In the genomic region with DNA sequence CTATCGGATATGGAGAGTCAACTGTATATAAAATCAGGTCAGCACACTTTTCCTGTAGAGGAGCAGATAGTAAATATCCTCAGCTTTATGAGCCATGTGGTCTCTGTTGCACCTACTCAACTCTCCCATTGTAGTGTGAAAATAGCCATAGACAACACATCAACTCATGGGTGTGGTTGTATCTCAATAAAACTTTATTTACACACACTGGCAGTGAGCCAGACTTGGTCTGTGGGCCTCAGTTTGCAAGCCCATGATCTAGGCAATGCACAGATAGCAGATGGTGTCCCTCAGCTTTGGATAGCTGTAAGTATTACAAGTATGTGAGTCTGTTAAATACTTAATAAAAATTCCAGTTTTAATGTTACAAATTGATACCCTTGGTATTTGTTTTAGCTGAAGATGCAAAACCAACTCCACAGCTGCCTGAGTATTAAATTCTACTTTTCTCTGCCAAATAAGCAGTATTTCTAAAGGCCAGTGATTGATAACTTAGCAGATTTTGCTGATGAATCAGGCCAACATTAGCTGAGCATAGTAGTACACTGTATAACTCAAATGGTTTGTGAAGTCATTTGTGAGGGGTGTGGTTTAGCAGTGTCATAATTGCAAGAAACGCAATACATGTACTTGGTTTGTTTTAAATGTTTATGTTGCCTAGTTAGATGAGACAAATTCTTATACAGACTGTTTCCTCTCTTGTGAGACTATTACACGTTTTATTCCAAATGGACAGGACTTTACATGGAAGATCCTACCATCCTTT, we compare ENCODE assay signal across 1 cellular context.
A peak's percentile ranks its signal among the peaks of the same experiment; 100 is the strongest.
TF ChIP-seq lines count a peak whose summit lies in the region.

No MANE protein-coding gene starts in this region.

TF ChIP-seq in HepG2, 621 proteins besides CTCF, POLR2A, EP300 and RAD21 (continued from another document):
- TF ChIP-seq, protein P1, sequence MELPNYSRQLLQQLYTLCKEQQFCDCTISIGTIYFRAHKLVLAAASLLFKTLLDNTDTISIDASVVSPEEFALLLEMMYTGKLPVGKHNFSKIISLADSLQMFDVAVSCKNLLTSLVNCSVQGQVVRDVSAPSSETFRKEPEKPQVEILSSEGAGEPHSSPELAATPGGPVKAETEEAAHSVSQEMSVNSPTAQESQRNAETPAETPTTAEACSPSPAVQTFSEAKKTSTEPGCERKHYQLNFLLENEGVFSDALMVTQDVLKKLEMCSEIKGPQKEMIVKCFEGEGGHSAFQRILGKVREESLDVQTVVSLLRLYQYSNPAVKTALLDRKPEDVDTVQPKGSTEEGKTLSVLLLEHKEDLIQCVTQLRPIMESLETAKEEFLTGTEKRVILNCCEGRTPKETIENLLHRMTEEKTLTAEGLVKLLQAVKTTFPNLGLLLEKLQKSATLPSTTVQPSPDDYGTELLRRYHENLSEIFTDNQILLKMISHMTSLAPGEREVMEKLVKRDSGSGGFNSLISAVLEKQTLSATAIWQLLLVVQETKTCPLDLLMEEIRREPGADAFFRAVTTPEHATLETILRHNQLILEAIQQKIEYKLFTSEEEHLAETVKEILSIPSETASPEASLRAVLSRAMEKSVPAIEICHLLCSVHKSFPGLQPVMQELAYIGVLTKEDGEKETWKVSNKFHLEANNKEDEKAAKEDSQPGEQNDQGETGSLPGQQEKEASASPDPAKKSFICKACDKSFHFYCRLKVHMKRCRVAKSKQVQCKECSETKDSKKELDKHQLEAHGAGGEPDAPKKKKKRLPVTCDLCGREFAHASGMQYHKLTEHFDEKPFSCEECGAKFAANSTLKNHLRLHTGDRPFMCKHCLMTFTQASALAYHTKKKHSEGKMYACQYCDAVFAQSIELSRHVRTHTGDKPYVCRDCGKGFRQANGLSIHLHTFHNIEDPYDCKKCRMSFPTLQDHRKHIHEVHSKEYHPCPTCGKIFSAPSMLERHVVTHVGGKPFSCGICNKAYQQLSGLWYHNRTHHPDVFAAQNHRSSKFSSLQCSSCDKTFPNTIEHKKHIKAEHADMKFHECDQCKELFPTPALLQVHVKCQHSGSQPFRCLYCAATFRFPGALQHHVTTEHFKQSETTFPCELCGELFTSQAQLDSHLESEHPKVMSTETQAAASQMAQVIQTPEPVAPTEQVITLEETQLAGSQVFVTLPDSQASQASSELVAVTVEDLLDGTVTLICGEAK (IDR thresholded peaks at IDR 0.05) = no peak
- TF ChIP-seq, protein P1 (CRISPR knock-in tag; IDR thresholded peaks at IDR 0.05) = peak; percentile 86
- TF ChIP-seq, protein P2, sequence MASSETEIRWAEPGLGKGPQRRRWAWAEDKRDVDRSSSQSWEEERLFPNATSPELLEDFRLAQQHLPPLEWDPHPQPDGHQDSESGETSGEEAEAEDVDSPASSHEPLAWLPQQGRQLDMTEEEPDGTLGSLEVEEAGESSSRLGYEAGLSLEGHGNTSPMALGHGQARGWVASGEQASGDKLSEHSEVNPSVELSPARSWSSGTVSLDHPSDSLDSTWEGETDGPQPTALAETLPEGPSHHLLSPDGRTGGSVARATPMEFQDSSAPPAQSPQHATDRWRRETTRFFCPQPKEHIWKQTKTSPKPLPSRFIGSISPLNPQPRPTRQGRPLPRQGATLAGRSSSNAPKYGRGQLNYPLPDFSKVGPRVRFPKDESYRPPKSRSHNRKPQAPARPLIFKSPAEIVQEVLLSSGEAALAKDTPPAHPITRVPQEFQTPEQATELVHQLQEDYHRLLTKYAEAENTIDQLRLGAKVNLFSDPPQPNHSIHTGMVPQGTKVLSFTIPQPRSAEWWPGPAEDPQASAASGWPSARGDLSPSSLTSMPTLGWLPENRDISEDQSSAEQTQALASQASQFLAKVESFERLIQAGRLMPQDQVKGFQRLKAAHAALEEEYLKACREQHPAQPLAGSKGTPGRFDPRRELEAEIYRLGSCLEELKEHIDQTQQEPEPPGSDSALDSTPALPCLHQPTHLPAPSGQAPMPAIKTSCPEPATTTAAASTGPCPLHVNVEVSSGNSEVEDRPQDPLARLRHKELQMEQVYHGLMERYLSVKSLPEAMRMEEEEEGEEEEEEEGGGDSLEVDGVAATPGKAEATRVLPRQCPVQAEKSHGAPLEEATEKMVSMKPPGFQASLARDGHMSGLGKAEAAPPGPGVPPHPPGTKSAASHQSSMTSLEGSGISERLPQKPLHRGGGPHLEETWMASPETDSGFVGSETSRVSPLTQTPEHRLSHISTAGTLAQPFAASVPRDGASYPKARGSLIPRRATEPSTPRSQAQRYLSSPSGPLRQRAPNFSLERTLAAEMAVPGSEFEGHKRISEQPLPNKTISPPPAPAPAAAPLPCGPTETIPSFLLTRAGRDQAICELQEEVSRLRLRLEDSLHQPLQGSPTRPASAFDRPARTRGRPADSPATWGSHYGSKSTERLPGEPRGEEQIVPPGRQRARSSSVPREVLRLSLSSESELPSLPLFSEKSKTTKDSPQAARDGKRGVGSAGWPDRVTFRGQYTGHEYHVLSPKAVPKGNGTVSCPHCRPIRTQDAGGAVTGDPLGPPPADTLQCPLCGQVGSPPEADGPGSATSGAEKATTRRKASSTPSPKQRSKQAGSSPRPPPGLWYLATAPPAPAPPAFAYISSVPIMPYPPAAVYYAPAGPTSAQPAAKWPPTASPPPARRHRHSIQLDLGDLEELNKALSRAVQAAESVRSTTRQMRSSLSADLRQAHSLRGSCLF (CRISPR knock-in tag; IDR thresholded peaks at IDR 0.05; ENCODE audit: borderline replicate concordance) = no peak
- TF ChIP-seq ZBTB21 (CRISPR knock-in tag; IDR thresholded peaks at IDR 0.05) = no peak
- TF ChIP-seq ZNF749 (CRISPR knock-in tag; IDR thresholded peaks at IDR 0.05; ENCODE audit: borderline replicate concordance) = no peak
